ENCODE assay signal across 8 cellular contexts in the genomic region with DNA sequence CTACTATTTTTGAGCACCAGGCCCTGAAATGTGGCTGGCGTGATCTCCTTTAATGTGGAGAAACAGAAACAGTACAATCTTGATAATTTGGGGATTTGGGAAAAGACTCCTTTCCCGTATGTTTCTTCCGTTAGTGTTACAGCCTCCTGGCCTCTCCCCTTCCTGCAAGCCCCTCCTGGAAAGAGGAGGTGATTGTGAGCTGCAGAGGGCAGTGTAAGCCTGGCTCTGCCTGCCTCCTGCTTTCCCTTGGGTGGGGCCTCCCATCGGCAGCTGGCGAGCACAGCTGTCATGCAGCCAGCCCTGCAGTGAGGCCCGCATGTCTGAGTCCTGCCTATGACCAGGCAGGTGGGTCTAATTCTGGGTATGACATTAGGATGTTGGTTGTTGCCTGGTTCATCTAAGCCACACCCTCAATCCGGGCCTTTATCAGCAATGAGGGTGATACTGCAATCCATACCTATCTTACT. TPM values are rescaled to one million over a fixed set of nuclear protein-coding genes. Genes with fewer than 3 reads are reported as not detected.
DNase-seq lines count a peak whose midpoint lies in the region; ATAC-seq and TF ChIP-seq lines count a peak whose summit lies in the region.

No MANE protein-coding gene starts in this region.

- no peak overlapping the region for H3K27ac ChIP-seq in CD4-positive, alpha-beta memory T cell (ENCODE audit: low read depth, low read length)
- H3K27ac ChIP-seq in muscle layer of duodenum (ENCODE audit: low read length): peak overlapping the region; percentile 86

- H3K4me3 ChIP-seq in CD4-positive, alpha-beta memory T cell (ENCODE audit: low read length in 2 of 2): no peak overlapping the region
- H3K4me3 ChIP-seq in muscle layer of duodenum (ENCODE audit: low read depth in 1 of 2, low read length in 2 of 2): peak overlapping the region; percentile 4 to 45

- DNase-seq in CD4-positive, alpha-beta memory T cell: peak; percentile 5 to 38 (median 10)
- peak; percentile 63 for DNase-seq in GM19240 (ENCODE audit: insufficient read length, low spot score)
- peak; percentile 78 to 92 for DNase-seq in NCI-H526 (lab: John Stamatoyannopoulos, UW)
- peak; percentile 76 for DNase-seq in activated CD8-positive, alpha-beta T cell treated with anti-CD3 and anti-CD28 coated beads for 36 hours
- peak; percentile 84 to 88 for DNase-seq in erythroblast (lab: John Stamatoyannopoulos, UW)

- H3K4me3 Mint-ChIP-seq in CD4-positive, alpha-beta memory T cell: no peak overlapping the region
- no peak overlapping the region for H3K4me3 Mint-ChIP-seq in activated CD8-positive, alpha-beta T cell treated with anti-CD3 and anti-CD28 coated beads for 36 hours
- H3K4me3 Mint-ChIP-seq in stimulated activated memory B cell treated with anti-CD40 and anti-IgM and Interleukin-4, amounts not matched to agents 10 μg/mL and 1 μg/mL and 100 μg/mL, for 72 hours: no peak overlapping the region

- no peaks in the 10 kb centered on the region for H3K9me3 Mint-ChIP-seq in CD4-positive, alpha-beta memory T cell
- no peaks in the 10 kb centered on the region for H3K9me3 Mint-ChIP-seq in activated CD8-positive, alpha-beta T cell treated with anti-CD3 and anti-CD28 coated beads for 36 hours
- no peaks in the 10 kb centered on the region for H3K9me3 Mint-ChIP-seq in stimulated activated memory B cell treated with anti-CD40 and anti-IgM and Interleukin-4, amounts not matched to agents 10 μg/mL and 1 μg/mL and 100 μg/mL, for 72 hours

- intact Hi-C loops in CD4-positive, alpha-beta memory T cell (cut with micrococcal nuclease): loop anchor here (2.0 kb wide), 1 partner anchor 88 kb away; no protein-coding TSS in a partner anchor
- intact Hi-C loops in activated CD8-positive, alpha-beta T cell treated with anti-CD3 and anti-CD28 coated beads for 36 hours (cut with micrococcal nuclease): loop anchor here (2.0 to 10.0 kb wide), 2 partner anchors 50 to 88 kb away; a partner anchor contains a TSS

- no peaks in the 10 kb centered on the region for H3K4me1 ChIP-seq in CD4-positive, alpha-beta memory T cell (ENCODE audit: insufficient read depth, low read length)
- peaks cover 19 to 22% of the 10 kb centered on the region in 2 donors for H3K4me1 ChIP-seq in muscle layer of duodenum (ENCODE audit: control insufficient read depth in 1 of 2, insufficient read depth in 2 of 2, low read length in 2 of 2)

- H3K4me1 Mint-ChIP-seq in CD4-positive, alpha-beta memory T cell: no peaks in the 10 kb centered on the region
- peaks cover 11% of the 10 kb centered on the region for H3K4me1 Mint-ChIP-seq in activated CD8-positive, alpha-beta T cell treated with anti-CD3 and anti-CD28 coated beads for 36 hours (ENCODE audit: low read depth)
- peaks cover 43% of the 10 kb centered on the region for H3K4me1 Mint-ChIP-seq in stimulated activated memory B cell treated with anti-CD40 and anti-IgM and Interleukin-4, amounts not matched to agents 10 μg/mL and 1 μg/mL and 100 μg/mL, for 72 hours

- POLR2A ChIA-PET in CD4-positive, alpha-beta memory T cell (lab: Charles Lee; ENCODE audit: partially characterized antibody): no interaction called here
- POLR2A ChIA-PET in activated CD8-positive, alpha-beta T cell treated with anti-CD3 and anti-CD28 coated beads for 36 hours (lab: Charles Lee): no interaction called here

- no peaks in the 10 kb centered on the region for H3K27me3 ChIP-seq in CD4-positive, alpha-beta memory T cell (ENCODE audit: insufficient read depth, low read length)
- H3K27me3 ChIP-seq in muscle layer of duodenum (ENCODE audit: low read depth, low read length): no peaks in the 10 kb centered on the region

- peaks cover 0 to 9% of the 10 kb centered on the region in 2 donors for H3K27me3 Mint-ChIP-seq in CD4-positive, alpha-beta memory T cell
- peaks cover 10% of the 10 kb centered on the region for H3K27me3 Mint-ChIP-seq in activated CD8-positive, alpha-beta T cell treated with anti-CD3 and anti-CD28 coated beads for 36 hours
- H3K27me3 Mint-ChIP-seq in stimulated activated memory B cell treated with anti-CD40 and anti-IgM and Interleukin-4, amounts not matched to agents 10 μg/mL and 1 μg/mL and 100 μg/mL, for 72 hours: no peaks in the 10 kb centered on the region

- no peak overlapping the region for H3K27ac Mint-ChIP-seq in CD4-positive, alpha-beta memory T cell
- no peak overlapping the region for H3K27ac Mint-ChIP-seq in activated CD8-positive, alpha-beta T cell treated with anti-CD3 and anti-CD28 coated beads for 36 hours
- H3K27ac Mint-ChIP-seq in stimulated activated memory B cell treated with anti-CD40 and anti-IgM and Interleukin-4, amounts not matched to agents 10 μg/mL and 1 μg/mL and 100 μg/mL, for 72 hours: no peak overlapping the region

- CTCF ChIA-PET in CD4-positive, alpha-beta memory T cell (lab: Charles Lee; ENCODE audit: partially characterized antibody): interaction anchor here (0.8 to 3.3 kb wide), 4 partner anchors 9 to 355 kb away, joined by 3 to 22 read pairs (median 10); no protein-coding TSS in a partner anchor
- CTCF ChIA-PET in activated CD8-positive, alpha-beta T cell treated with anti-CD3 and anti-CD28 coated beads for 36 hours (lab: Charles Lee): interaction anchor here (0.6 to 1.6 kb wide), 7 partner anchors 9 to 357 kb away, joined by 3 to 10 read pairs (median 3); no protein-coding TSS in a partner anchor

- no peaks in the 10 kb centered on the region for H3K36me3 Mint-ChIP-seq in CD4-positive, alpha-beta memory T cell
- no peaks in the 10 kb centered on the region for H3K36me3 Mint-ChIP-seq in activated CD8-positive, alpha-beta T cell treated with anti-CD3 and anti-CD28 coated beads for 36 hours (ENCODE audit: low read depth)
- no peaks in the 10 kb centered on the region for H3K36me3 Mint-ChIP-seq in stimulated activated memory B cell treated with anti-CD40 and anti-IgM and Interleukin-4, amounts not matched to agents 10 μg/mL and 1 μg/mL and 100 μg/mL, for 72 hours

- no peaks in the 10 kb centered on the region for H3K36me3 ChIP-seq in CD4-positive, alpha-beta memory T cell (ENCODE audit: insufficient read depth, low read length)
- no peaks in the 10 kb centered on the region for H3K36me3 ChIP-seq in muscle layer of duodenum (ENCODE audit: control insufficient read depth in 1 of 2, insufficient read depth in 2 of 2, low read length in 2 of 2)

- TF ChIP-seq CTCF in activated CD8-positive, alpha-beta T cell treated with anti-CD3 and anti-CD28 coated beads for 36 hours (IDR thresholded peaks at IDR 0.05): peak; percentile 65

- ATAC-seq in HG03354 (IDR thresholded peaks at IDR 0.05; ENCODE audit: poor library complexity, severe bottlenecking, unreplicated experiment): peak; percentile 98
- peak; percentile 94 for ATAC-seq in activated CD8-positive, alpha-beta T cell treated with anti-CD3 and anti-CD28 coated beads for 36 hours
- ATAC-seq in stimulated activated memory B cell treated with anti-CD40 and anti-IgM and Interleukin-4, amounts not matched to agents 10 μg/mL and 1 μg/mL and 100 μg/mL, for 72 hours: peak; percentile 90

- TF ChIP-seq POLR2A in erythroblast (IDR thresholded peaks at IDR 0.05; ENCODE audit: low read length): no peak

- no peaks in the 10 kb centered on the region for H3K9me3 ChIP-seq in CD4-positive, alpha-beta memory T cell (ENCODE audit: control insufficient read depth in 1 of 2, low read length in 2 of 2)
- H3K9me3 ChIP-seq in muscle layer of duodenum (ENCODE audit: control insufficient read depth in 1 of 2, low read length in 2 of 2): no peaks in the 10 kb centered on the region

RNA-seq across cellular contexts. Expression of a gene that starts 48.7 kb away (rescaled TPM):
- 100 to 1,000 TPM; 122 to 130 TPM for total RNA-seq in CD4-positive, alpha-beta memory T cell
- 100 to 1,000 TPM; 152 to 157 TPM for polyA plus RNA-seq in CD4-positive, alpha-beta memory T cell
- total RNA-seq in activated CD8-positive, alpha-beta T cell treated with anti-CD3 and anti-CD28 coated beads for 36 hours: 100 to 1,000 TPM; 224 to 231 TPM

Comparison
In these comparisons a context has a peak if more than half of its experiments do, and no peak if none do; other contexts are left out.
1. DNase-seq: peak in every context shown above with its lines; median percentile 86 in erythroblast; 85 in NCI-H526; 76 in activated CD8-positive, alpha-beta T cell treated with anti-CD3 and anti-CD28 coated beads for 36 hours; 63 in GM19240; 10 in CD4-positive, alpha-beta memory T cell.
2. H3K4me3 ChIP-seq: peak in muscle layer of duodenum (2 of 2); none in CD4-positive, alpha-beta memory T cell (0 of 2).
3. Peak in every context shown above with its lines, with median percentiles within 50 percentile points of each other: ATAC-seq.